8 cellular contexts compared by ENCODE assay signal in genomic region chr17:5031365-5032082, GRCh38. TPM values are rescaled to one million over a fixed set of nuclear protein-coding genes. Genes with fewer than 3 reads are reported as not detected.
DNase-seq lines count a peak whose midpoint lies in the region; ATAC-seq and TF ChIP-seq lines count a peak whose summit lies in the region.

No MANE protein-coding gene starts in this region.

- H2AFZ ChIP-seq in SK-N-SH (ENCODE audit: low read depth): peak overlapping the region; percentile 99

- peak overlapping the region in 1 of 2 experiments; percentile 11; a peak in 1 of 4 replicates for H3K27ac ChIP-seq in SK-N-SH (ENCODE audit: low read depth in 2 of 2, low read length in 1 of 2)

- peak overlapping the region; percentile 34 to 55; a peak in 3 of 4 replicates for H3K4me3 ChIP-seq in SK-N-SH (ENCODE audit: low read depth in 2 of 2, low read length in 1 of 2)

- H3K9me3 ChIP-seq in SK-N-SH: no peaks in the 10 kb centered on the region

- peak; percentile 64 for ATAC-seq in GM19324 (IDR thresholded peaks at IDR 0.05; ENCODE audit: low FRiP score, unreplicated experiment)
- peak; percentile 77 for ATAC-seq in omental fat pad (ENCODE audit: low FRiP score)

- no peaks in the 10 kb centered on the region for H4K20me1 ChIP-seq in SK-N-SH (ENCODE audit: insufficient read depth)

- H3K9me2 ChIP-seq in SK-N-SH: no peaks in the 10 kb centered on the region

- H3K4me1 ChIP-seq in SK-N-SH (ENCODE audit: control insufficient read depth in 1 of 2, insufficient read depth in 2 of 2, low read depth in 1 of 2, low read length in 1 of 2): peaks cover 0 to 2% of the 10 kb centered on the region in 2 experiments; a peak in 1 of 4 replicates

- H3K4me2 ChIP-seq in SK-N-SH: peak overlapping the region; percentile 71

- intact Hi-C loops in head of caudate nucleus (cut with DNase I): no loop called here

- peak; percentile 43 for TF ChIP-seq RAD21 in SK-N-SH (IDR thresholded peaks at IDR 0.05; ENCODE audit: low read length)

- WGBS in SK-N-SH (ENCODE audit: low lambda C conversion rate): 10% methylated on average over 20 of the region's 48 CpGs

- POLR2A ChIA-PET in SK-N-SH (lab: Yijun Ruan, JAX): no interaction called here

- peak overlapping the region; percentile 43; the same call in 1 of the 2 replicates for H3K9ac ChIP-seq in SK-N-SH

- DNase-seq in Ammon's horn (ENCODE audit: low spot score) (peak; percentile 74), LHCN-M2 (ENCODE audit: low read depth) (peak; percentile 72), SK-N-SH (peak; percentile 95), head of caudate nucleus (peak; percentile 49 to 87 (median 74)), omental fat pad (ENCODE audit: low spot score) (peak; percentile 79), superior temporal gyrus (ENCODE audit: extremely low spot score) (peak; percentile 74)
- DNase-seq in activated naive CD4-positive, alpha-beta T cell treated with anti-CD3 and anti-CD28 coated beads, Interleukin-2, amount 50 U/mL, for 16 hours: peak; percentile 84

- TF ChIP-seq CTCF in SK-N-SH (IDR thresholded peaks at IDR 0.05) (peak; percentile 66), omental fat pad (IDR thresholded peaks at IDR 0.05) (peak in 1 of 3 donors; percentile 26)

- peaks cover 4% of the 10 kb centered on the region for H3F3A ChIP-seq in SK-N-SH (replicated peaks; ENCODE audit: insufficient read depth)

- no peaks in the 10 kb centered on the region for H3K36me3 ChIP-seq in SK-N-SH (replicated peaks in 1 of 2; ENCODE audit: control insufficient read depth in 1 of 2, insufficient read depth in 2 of 2, low read length in 1 of 2)

- no peaks in the 10 kb centered on the region for H3K79me2 ChIP-seq in SK-N-SH (ENCODE audit: insufficient read depth)

- CTCF ChIA-PET in SK-N-SH (lab: Yijun Ruan, JAX): interaction anchor here (0.7 to 3.7 kb wide), 13 partner anchors 10 to 51 kb away, joined by 3 to 26 read pairs (median 4); no protein-coding TSS in a partner anchor

- H3K27me3 ChIP-seq in SK-N-SH (ENCODE audit: insufficient read depth): no peaks in the 10 kb centered on the region

- TF ChIP-seq EP300 in SK-N-SH (IDR thresholded peaks at IDR 0.05; ENCODE audit: borderline replicate concordance in 1 of 2, low read depth in 1 of 2, low read length in 1 of 2): no peak

TF ChIP-seq in SK-N-SH, 30 proteins besides CTCF, POLR2A, EP300 and RAD21:
- peak; percentile 94 for TF ChIP-seq MAX (IDR thresholded peaks at IDR 0.05; ENCODE audit: low read depth)
- peak; percentile 55 for TF ChIP-seq SMC3 (IDR thresholded peaks at IDR 0.05; ENCODE audit: low read depth, low read length)
- no peak for TF ChIP-seq NRF1 (IDR thresholded peaks at IDR 0.05; ENCODE audit: low read depth, low read length)
- no peak for TF ChIP-seq USF2 (IDR thresholded peaks at IDR 0.05; ENCODE audit: borderline replicate concordance, low read depth, low read length)
- no peak for TF ChIP-seq PBX3 (IDR thresholded peaks at IDR 0.05)
- 0 out of 2 replicates have a peak, but pooled peaks have one; percentile 51 for TF ChIP-seq SIN3A (IDR thresholded peaks at IDR 0.05; ENCODE audit: borderline replicate concordance, low read depth, low read length)
- TF ChIP-seq GABPA (IDR thresholded peaks at IDR 0.05; ENCODE audit: low read depth): peak; percentile 43; the same call in 1 of the 2 replicates

RNA-seq across cellular contexts. Expression of gene SLC52A1, which starts 3.7 kb away (rescaled TPM):
- total RNA-seq in LHCN-M2 (2014; rRNA removed) (0.06 TPM in 1 of 2 replicates, not detected in the other), omental fat pad (not detected)
- 0.05 TPM for polyA plus RNA-seq in LHCN-M2 (2012)
- 0.49 and 0.55 TPM in 2 replicates for polyA plus RNA-seq in SK-N-SH (2012; rRNA removed)
- 0.15 and 0.22 TPM in 2 replicates for polyA plus RNA-seq in SK-N-SH (2012; cell fraction: cytosol; rRNA removed)
- polyA plus RNA-seq in SK-N-SH (2012; cell fraction: nucleus; rRNA removed): 1.6 TPM in 2 replicates

RNA-seq across cellular contexts. Expression of gene KIF1C, which starts 33.8 kb away (rescaled TPM):
- 75.9 and 82.0 TPM in 2 replicates for total RNA-seq in LHCN-M2 (2014; rRNA removed)
- polyA plus RNA-seq in LHCN-M2 (2012): 149 TPM
- 36.7 and 58.2 TPM in 2 replicates for polyA plus RNA-seq in SK-N-SH (2012; rRNA removed)
- 51.2 and 53.6 TPM in 2 replicates for polyA plus RNA-seq in SK-N-SH (2012; cell fraction: cytosol; rRNA removed)
- polyA plus RNA-seq in SK-N-SH (2012; cell fraction: nucleus; rRNA removed): 69.6 and 72.0 TPM in 2 replicates
- 10 to 100 TPM; 64.5 to 92.5 (median 76.4) TPM for total RNA-seq in omental fat pad

RNA-seq across cellular contexts. Expression of gene INCA1, which starts 34.2 kb away (rescaled TPM):
- 0.34 and 0.64 TPM in 2 replicates for total RNA-seq in LHCN-M2 (2014; rRNA removed)
- polyA plus RNA-seq in LHCN-M2 (2012): 1.1 TPM
- polyA plus RNA-seq in SK-N-SH (2012; rRNA removed): 1.2 and 1.3 TPM in 2 replicates
- polyA plus RNA-seq in SK-N-SH (2012; cell fraction: cytosol; rRNA removed): 0.64 TPM in 2 replicates
- polyA plus RNA-seq in SK-N-SH (2012; cell fraction: nucleus; rRNA removed): 6.1 and 7.0 TPM in 2 replicates
- 1 to 10 TPM in 3 of 4 donors, not detected in 1; 1.0 to 1.4 (median 1.3) TPM for total RNA-seq in omental fat pad

RNA-seq across cellular contexts. Expression of gene CAMTA2, which starts 44.0 kb away (rescaled TPM):
- total RNA-seq in LHCN-M2 (2014; rRNA removed) (12.4 and 13.2 TPM in 2 replicates), omental fat pad (10 to 100 TPM; 11.4 to 27.7 (median 21.4) TPM)
- polyA plus RNA-seq in LHCN-M2 (2012): 27.2 TPM
- 18.4 and 27.0 TPM in 2 replicates for polyA plus RNA-seq in SK-N-SH (2012; rRNA removed)
- 7.1 and 10.2 TPM in 2 replicates for polyA plus RNA-seq in SK-N-SH (2012; cell fraction: cytosol; rRNA removed)
- polyA plus RNA-seq in SK-N-SH (2012; cell fraction: nucleus; rRNA removed): 101 and 118 TPM in 2 replicates

RNA-seq across cellular contexts. Expression of gene ZFP3, which starts 46.7 kb away (rescaled TPM):
- total RNA-seq in LHCN-M2 (2014; rRNA removed) (0.06 and 0.17 TPM in 2 replicates), omental fat pad (1 to 10 TPM; 3.1 to 6.6 (median 3.9) TPM)
- polyA plus RNA-seq in LHCN-M2 (2012): 0.16 TPM
- 1.5 and 2.3 TPM in 2 replicates for polyA plus RNA-seq in SK-N-SH (2012; rRNA removed)
- polyA plus RNA-seq in SK-N-SH (2012; cell fraction: cytosol; rRNA removed): 1.9 and 2.2 TPM in 2 replicates
- polyA plus RNA-seq in SK-N-SH (2012; cell fraction: nucleus; rRNA removed): 1.2 and 2.7 TPM in 2 replicates
